ENCODE assay signal across 1 cellular context in genomic region chr17:80413771-80414507, GRCh38.
TF ChIP-seq lines count a peak whose summit lies in the region.

No MANE protein-coding gene starts in this region.

TF ChIP-seq in H1, 55 proteins besides CTCF, POLR2A, EP300 and RAD21 (continued from another document):
- TF ChIP-seq CHD7 (IDR thresholded peaks at IDR 0.05; ENCODE audit: insufficient replicate concordance, low read length): no peak
- no peak for TF ChIP-seq SP1 (IDR thresholded peaks at IDR 0.05; ENCODE audit: low read depth, low read length)
- no peak for TF ChIP-seq BCL11A (IDR thresholded peaks at IDR 0.05; ENCODE audit: low read depth in 2 of 2, low read length in 2 of 2)
- TF ChIP-seq ASH2L (IDR thresholded peaks at IDR 0.05; ENCODE audit: low read length): no peak
